27 cellular contexts compared by ENCODE assay signal in the genomic region with DNA sequence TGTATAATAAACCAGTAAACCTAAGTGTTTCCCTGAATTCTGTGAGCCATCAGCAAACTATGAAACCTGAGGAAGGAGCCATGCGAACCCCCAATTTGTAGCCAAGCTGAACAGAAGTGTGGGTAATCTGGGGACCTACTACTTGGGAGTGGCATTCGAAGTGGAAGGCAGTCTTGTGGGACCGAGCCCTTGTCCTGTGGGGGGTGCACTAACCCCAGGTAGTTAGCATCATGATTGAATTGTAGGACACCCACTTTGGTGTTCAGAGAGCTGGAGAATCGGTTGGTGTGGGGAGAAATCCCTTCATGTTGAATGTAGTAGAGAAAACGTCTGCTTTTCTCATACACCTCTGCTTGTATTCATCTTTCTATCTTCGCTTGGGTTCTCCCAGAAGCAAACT.
"Had no signal": no experiment of that assay in that cellular context is flagged by ENCODE, and none has a peak within 500 bp of the region (broad histone marks: within the 10 kb centered on the region; RNA-seq: fewer than 3 reads in every experiment).

No MANE protein-coding gene starts in this region.

- H3K4me3 Mint-ChIP-seq: activated naive CD8-positive, alpha-beta T cell treated with anti-CD3 and anti-CD28 coated beads, Interleukin-2, amount 10 ng/mL, durations not matched to agents 7 days and 5 days; activated T-cell treated with anti-CD3 and anti-CD28 coated beads, Interleukin-2, amount 50 U/mL, for 24 hours; activated T-helper 17 cell treated with anti-CD3 and anti-CD28 coated beads, Interleukin-2, amount 50 U/mL, for 72 hours; natural killer cell; WTC11 had no signal

- H3K36me3 Mint-ChIP-seq: activated naive CD8-positive, alpha-beta T cell treated with anti-CD3 and anti-CD28 coated beads, Interleukin-2, amount 10 ng/mL, durations not matched to agents 7 days and 5 days; natural killer cell; WTC11 had no signal

- H3K27me3 ChIP-seq: esophagus squamous epithelium, gastrocnemius medialis, neutrophil, ovary, upper lobe of left lung had no signal

- H3K9me3 ChIP-seq: esophagus squamous epithelium, gastrocnemius medialis, left ventricle myocardium inferior, neutrophil, ovary, prostate gland, upper lobe of left lung had no signal

- H3K36me3 ChIP-seq: esophagus squamous epithelium, gastrocnemius medialis, left ventricle myocardium inferior, neutrophil, ovary, prostate gland, upper lobe of left lung had no signal

- H3K4me3 ChIP-seq: coronary artery, esophagus squamous epithelium, gastrocnemius medialis, left ventricle myocardium inferior, ovary, prostate gland, upper lobe of left lung had no signal

- DNase-seq: activated CD4-positive, alpha-beta T cell treated with anti-CD3 and anti-CD28 coated beads, Interleukin-2, amount 50 U/mL, for 4 hours; activated CD8-positive, alpha-beta memory T cell treated with anti-CD3 and anti-CD28 coated beads for 24 hours; activated CD8-positive, alpha-beta memory T cell treated with anti-CD3 and anti-CD28 coated beads, Interleukin-2, amount 50 U/mL, for 4 hours; activated naive CD4-positive, alpha-beta T cell treated with Interleukin-2 at 50 U/mL for 16 hours; activated naive CD8-positive, alpha-beta T cell treated with anti-CD3 and anti-CD28 coated beads, Interleukin-2, amount 10 ng/mL, durations not matched to agents 7 days and 5 days; activated T-cell treated with anti-CD3 and anti-CD28 coated beads, Interleukin-2, amount 50 U/mL, for 24 hours; amniotic stem cell; cerebellar nuclear complex; esophagus squamous epithelium; gastrocnemius medialis; hippocampal formation; left ventricle myocardium inferior; mammary epithelial cell; midbrain; natural killer cell; ovary; right cardiac atrium; stimulated activated CD4-positive, alpha-beta T cell treated with anti-CD3 and anti-CD28 coated beads, Interleukin-12 subunit alpha, Interleukin-12 subunit beta, amount 100 ng/mL, for 4 hours; stimulated activated CD4-positive, alpha-beta T cell treated with anti-CD3 and anti-CD28 coated beads, Interleukin-4, amount 100 ng/mL, for 4 hours; stimulated activated naive CD8-positive, alpha-beta T cell treated with anti-CD3 and anti-CD28 coated beads, Interleukin-15, Interleukin-2, amounts not matched to agents 100 U/mL and 50 U/mL, for 24 hours; T-helper 9 cell had no signal

- ATAC-seq: activated T-helper 17 cell treated with anti-CD3 and anti-CD28 coated beads, Interleukin-2, amount 50 U/mL, for 72 hours; gastrocnemius medialis; natural killer cell; right cardiac atrium; stimulated activated naive CD8-positive, alpha-beta T cell treated with anti-CD3 and anti-CD28 coated beads, Interleukin-15, Interleukin-2, amounts not matched to agents 100 U/mL and 50 U/mL, for 24 hours had no signal

- H3K27ac Mint-ChIP-seq: activated naive CD8-positive, alpha-beta T cell treated with anti-CD3 and anti-CD28 coated beads, Interleukin-2, amount 10 ng/mL, durations not matched to agents 7 days and 5 days; activated T-cell treated with anti-CD3 and anti-CD28 coated beads, Interleukin-2, amount 50 U/mL, for 24 hours; activated T-helper 17 cell treated with anti-CD3 and anti-CD28 coated beads, Interleukin-2, amount 50 U/mL, for 72 hours; natural killer cell; WTC11 had no signal

- H3K4me1 Mint-ChIP-seq: activated naive CD8-positive, alpha-beta T cell treated with anti-CD3 and anti-CD28 coated beads, Interleukin-2, amount 10 ng/mL, durations not matched to agents 7 days and 5 days; activated T-helper 17 cell treated with anti-CD3 and anti-CD28 coated beads, Interleukin-2, amount 50 U/mL, for 72 hours; natural killer cell; WTC11 had no signal
